In genomic region chr9:104386425-104387069, GRCh38 we compare ENCODE assay signal across 9 cellular contexts.
A peak's percentile ranks its signal among the peaks of the same experiment; 100 is the strongest.
DNase-seq lines count a peak whose midpoint lies in the region; ATAC-seq, FAIRE-seq and TF ChIP-seq lines count a peak whose summit lies in the region.
"Had no signal": no experiment of that assay in that cellular context is flagged by ENCODE, and none has a peak within 500 bp of the region (broad histone marks: within the 10 kb centered on the region; RNA-seq: fewer than 3 reads in every experiment).

No MANE protein-coding gene starts in this region.

- H3K27me3 Mint-ChIP-seq in WTC11 (ENCODE audit: low read depth): no peaks in the 10 kb centered on the region
- H3K27me3 Mint-ChIP-seq: activated naive CD8-positive, alpha-beta T cell had no signal

- no peak overlapping the region for H3K27ac Mint-ChIP-seq in WTC11
- H3K27ac Mint-ChIP-seq: activated naive CD8-positive, alpha-beta T cell had no signal

- peaks cover 15% of the 10 kb centered on the region for H3K4me1 Mint-ChIP-seq in WTC11

- CTCF ChIA-PET in WTC11 (lab: Charles Lee): interaction anchor here (1.0 to 2.4 kb wide), 8 partner anchors 8 to 357 kb away, joined by 3 to 36 read pairs (median 5); no protein-coding TSS in a partner anchor

- no peaks in the 10 kb centered on the region for H3K9me3 Mint-ChIP-seq in WTC11

- ATAC-seq in HG02763 (IDR thresholded peaks at IDR 0.05; ENCODE audit: unreplicated experiment): peak; percentile 54
- ATAC-seq in WTC11: peak; percentile 95

- H3K4me3 Mint-ChIP-seq in WTC11: no peak overlapping the region
- H3K4me3 Mint-ChIP-seq: activated naive CD8-positive, alpha-beta T cell had no signal

- peak; percentile 99 for FAIRE-seq in islet of Langerhans (lab: Jason Lieb, UNC)

- POLR2A ChIA-PET in WTC11 (lab: Charles Lee): no interaction called here

- DNase-seq in SIG-M5 treated with dmso at 0.1 percent for 504 hours (lab: John Stamatoyannopoulos, UW; ENCODE audit: unreplicated experiment): peak; percentile 56
- DNase-seq in SIG-M5 (lab: John Stamatoyannopoulos, UW): no peak
- peak; percentile 57 for DNase-seq in NCI-H1694 treated with DMSO at 0.1 percent for 48 hours (lab: John Stamatoyannopoulos, UW)
- no peak for DNase-seq in WTC11 (ENCODE audit: low spot score)
- DNase-seq in mucosa of gallbladder (ENCODE audit: low spot score): no peak
- no peak for DNase-seq in GOT3 (lab: John Stamatoyannopoulos, UW)

- peak; percentile 62 for TF ChIP-seq CTCF in WTC11 (IDR thresholded peaks at IDR 0.05)

- H3K36me3 Mint-ChIP-seq in WTC11: no peaks in the 10 kb centered on the region
- H3K36me3 Mint-ChIP-seq: activated naive CD8-positive, alpha-beta T cell had no signal

TF ChIP-seq in WTC11, 78 proteins besides CTCF, POLR2A, EP300 and RAD21 (continues in another document):
- TF ChIP-seq IRF2 (CRISPR knock-in tag; IDR thresholded peaks at IDR 0.05; ENCODE audit: borderline replicate concordance, low read depth) (no peak), CBFB (CRISPR knock-in tag; IDR thresholded peaks at IDR 0.05; ENCODE audit: low read depth) (no peak), ZNF532 (CRISPR knock-in tag; IDR thresholded peaks at IDR 0.05; ENCODE audit: borderline replicate concordance) (no peak), ARID4B (CRISPR knock-in tag; IDR thresholded peaks at IDR 0.05; ENCODE audit: borderline replicate concordance) (no peak), MAX (CRISPR knock-in tag; IDR thresholded peaks at IDR 0.05) (no peak), TCF7 (CRISPR knock-in tag; IDR thresholded peaks at IDR 0.05; ENCODE audit: low read depth) (no peak), SP1 (CRISPR knock-in tag; conservative IDR thresholded peaks at IDR 0.05) (no peak), NR2C2 (CRISPR knock-in tag; IDR thresholded peaks at IDR 0.05) (no peak), ZMAT4 (CRISPR knock-in tag; IDR thresholded peaks at IDR 0.05) (no peak), ZNF138 (CRISPR knock-in tag; conservative IDR thresholded peaks at IDR 0.05) (no peak), TP53 (CRISPR knock-in tag; IDR thresholded peaks at IDR 0.05) (no peak), ZNF512 (CRISPR knock-in tag; IDR thresholded peaks at IDR 0.05; ENCODE audit: borderline replicate concordance) (no peak), KAT7 (CRISPR knock-in tag; IDR thresholded peaks at IDR 0.05; ENCODE audit: borderline replicate concordance) (no peak), E2F4 (CRISPR knock-in tag; IDR thresholded peaks at IDR 0.05; ENCODE audit: borderline replicate concordance, low read depth) (no peak), CREM (CRISPR knock-in tag; IDR thresholded peaks at IDR 0.05) (no peak)

Comparison
In these comparisons a context has a peak if more than half of its experiments do, and no peak if none do; other contexts are left out.
1. DNase-seq: peak in SIG-M5 treated with dmso at 0.1 percent for 504 hours (single experiment) and NCI-H1694 treated with DMSO at 0.1 percent for 48 hours (single experiment); none in SIG-M5 (single experiment), WTC11 (single experiment), mucosa of gallbladder (single experiment) and GOT3 (single experiment).